ENCODE assay signal across 13 cellular contexts in genomic region chr9:129763235-129763917, GRCh38. TPM values are rescaled to one million over a fixed set of nuclear protein-coding genes. Genes with fewer than 3 reads are reported as not detected.
DNase-seq lines count a peak whose midpoint lies in the region; ATAC-seq and TF ChIP-seq lines count a peak whose summit lies in the region.
"Had no signal": no experiment of that assay in that cellular context is flagged by ENCODE, and none has a peak within 500 bp of the region (broad histone marks: within the 10 kb centered on the region; RNA-seq: fewer than 3 reads in every experiment).

No MANE protein-coding gene starts in this region.

- H2AK5ac ChIP-seq in trophoblast cell (ENCODE audit: low read length) = no peak overlapping the region

- no peak overlapping the region for H4K12ac ChIP-seq in trophoblast cell (ENCODE audit: low read depth, low read length)

- H3K27me3 ChIP-seq in RWPE2 (ENCODE audit: insufficient read depth, poor library complexity, severe bottlenecking) (no peaks in the 10 kb centered on the region), trophoblast cell (ENCODE audit: insufficient read depth, low read length) (no peaks in the 10 kb centered on the region), WERI-Rb-1 (ENCODE audit: insufficient read depth, low read depth, severe bottlenecking) (no peaks in the 10 kb centered on the region)

- no peak overlapping the region for H3K4ac ChIP-seq in trophoblast cell (ENCODE audit: low read depth, low read length)

- no peak overlapping the region for H2BK5ac ChIP-seq in trophoblast cell (ENCODE audit: low read depth, low read length, poor library complexity)

- H2BK120ac ChIP-seq in trophoblast cell (ENCODE audit: insufficient read depth, low read length, poor library complexity) = no peak overlapping the region

- H3K9me3 ChIP-seq in RWPE2 (ENCODE audit: severe bottlenecking) (no peaks in the 10 kb centered on the region), trophoblast cell (ENCODE audit: insufficient read depth, low read depth, low read length) (no peaks in the 10 kb centered on the region), WERI-Rb-1 (ENCODE audit: severe bottlenecking) (no peaks in the 10 kb centered on the region)

- TF ChIP-seq CTCF in AG10803 (conservative IDR thresholded peaks at IDR 0.05; ENCODE audit: low read length) (no peak), RWPE2 (IDR thresholded peaks at IDR 0.05; ENCODE audit: poor library complexity, severe bottlenecking) (no peak), fibroblast of pulmonary artery (IDR thresholded peaks at IDR 0.05; ENCODE audit: low read length, missing control alignments) (no peak), WERI-Rb-1 (IDR thresholded peaks at IDR 0.05; ENCODE audit: low read depth, low read length) (no peak)

- H3K4me2 ChIP-seq in trophoblast cell (ENCODE audit: low read length) = no peak overlapping the region

- no peak overlapping the region for H4K91ac ChIP-seq in trophoblast cell (ENCODE audit: low read depth, low read length)

- no peak overlapping the region for H2AFZ ChIP-seq in trophoblast cell (ENCODE audit: insufficient read depth, low read length, poor library complexity)

- H3K4me3 ChIP-seq in AG10803 (ENCODE audit: low read length) (no peak overlapping the region), RWPE2 (ENCODE audit: severe bottlenecking) (no peak overlapping the region), fibroblast of pulmonary artery (replicated peaks; ENCODE audit: low read depth, low read length) (no peak overlapping the region), trophoblast cell (ENCODE audit: low read depth, low read length) (no peak overlapping the region), WERI-Rb-1 (ENCODE audit: low read depth, low read length) (no peak overlapping the region)

- H3K23ac ChIP-seq in trophoblast cell (ENCODE audit: low read length) = no peak overlapping the region

- WGBS in trophoblast cell (ENCODE audit: extremely low coverage, insufficient coverage, insufficient read length) = no CpG with 5 or more reads among the region's 6 CpGs

- peak overlapping the region; percentile 43 for H3K27ac ChIP-seq in RWPE2 (ENCODE audit: poor library complexity, severe bottlenecking)
- H3K27ac ChIP-seq in trophoblast cell (ENCODE audit: low read depth, low read length) = no peak overlapping the region
- no peak overlapping the region for H3K27ac ChIP-seq in WERI-Rb-1

- no peak overlapping the region for H3K18ac ChIP-seq in trophoblast cell (ENCODE audit: low read length)

- no peak overlapping the region for H3K9ac ChIP-seq in trophoblast cell (ENCODE audit: low read length)

- H4K8ac ChIP-seq in trophoblast cell (ENCODE audit: low read depth, low read length) = no peak overlapping the region

- H3K79me2 ChIP-seq in trophoblast cell (ENCODE audit: control insufficient read depth, insufficient read depth, low read length, poor library complexity) = no peaks in the 10 kb centered on the region

- no peak overlapping the region for H2BK12ac ChIP-seq in trophoblast cell (ENCODE audit: low read length)

- DNase-seq in AG10803 (ENCODE audit: low read depth) = peak; percentile 86
- no peak for DNase-seq in RWPE2 (ENCODE audit: low spot score)
- peak; percentile 90 for DNase-seq in fibroblast of pulmonary artery (ENCODE audit: low read depth)
- peak; percentile 77 to 90 for DNase-seq in trophoblast cell
- DNase-seq in islet precursor cell = no peak
- no peak for DNase-seq in SIG-M5 treated with dmso at 0.1 percent for 504 hours (lab: John Stamatoyannopoulos, UW; ENCODE audit: unreplicated experiment)
- DNase-seq in WERI-Rb-1 = no peak
- DNase-seq: activated CD8-positive, alpha-beta memory T cell treated with anti-CD3 and anti-CD28 coated beads, Interleukin-2, amount 10 ng/mL, durations not matched to agents 7 days and 5 days; amygdala; C1 segment of cervical spinal cord; NCI-H510A treated with DMSO at 0.1 percent for 48 hours; T-helper 1 cell had no signal

- no peaks in the 10 kb centered on the region for H3K79me1 ChIP-seq in trophoblast cell (ENCODE audit: low read length)

- no peak overlapping the region for H3K14ac ChIP-seq in trophoblast cell (ENCODE audit: low read length)

- H3K36me3 ChIP-seq in RWPE2 (ENCODE audit: low read depth) = no peaks in the 10 kb centered on the region
- H3K36me3 ChIP-seq in trophoblast cell (ENCODE audit: control insufficient read depth in 1 of 2, insufficient read depth in 2 of 2, low read length in 2 of 2) = no peaks in the 10 kb centered on the region
- H3K36me3 ChIP-seq in WERI-Rb-1 = no peaks in the 10 kb centered on the region

- no peak for ATAC-seq in RWPE2 (ENCODE audit: low read depth)
- no peak for ATAC-seq in GM19463 (IDR thresholded peaks at IDR 0.05; ENCODE audit: unreplicated experiment)
- ATAC-seq: activated CD8-positive, alpha-beta memory T cell treated with anti-CD3 and anti-CD28 coated beads, Interleukin-2, amount 10 ng/mL, durations not matched to agents 7 days and 5 days had no signal

- H3K4me1 ChIP-seq in RWPE2 (ENCODE audit: insufficient read depth, poor library complexity, severe bottlenecking) (peaks cover 10% of the 10 kb centered on the region), trophoblast cell (ENCODE audit: control insufficient read depth in 1 of 2, insufficient read depth in 2 of 2, low read length in 2 of 2) (peaks cover 17 to 20% of the 10 kb centered on the region in 2 experiments)

RNA-seq across cellular contexts. Expression of gene PTGES, which starts 10.5 kb away (rescaled TPM):
- polyA plus RNA-seq in trophoblast cell (2013) = 68.3 and 70.0 TPM in 2 replicates

RNA-seq across cellular contexts. Expression of gene TOR1B, which starts 39.6 kb away (rescaled TPM):
- 22.8 and 25.4 TPM in 2 replicates for polyA plus RNA-seq in trophoblast cell (2013)

Comparison
In these comparisons a context has a peak if more than half of its experiments do, and no peak if none do; other contexts are left out.
1. DNase-seq: peak in AG10803 (single experiment), fibroblast of pulmonary artery (single experiment) and trophoblast cell (2 of 2); none in RWPE2 (single experiment), islet precursor cell (single experiment), SIG-M5 treated with dmso at 0.1 percent for 504 hours (single experiment) and WERI-Rb-1 (single experiment).